In the genomic region with DNA sequence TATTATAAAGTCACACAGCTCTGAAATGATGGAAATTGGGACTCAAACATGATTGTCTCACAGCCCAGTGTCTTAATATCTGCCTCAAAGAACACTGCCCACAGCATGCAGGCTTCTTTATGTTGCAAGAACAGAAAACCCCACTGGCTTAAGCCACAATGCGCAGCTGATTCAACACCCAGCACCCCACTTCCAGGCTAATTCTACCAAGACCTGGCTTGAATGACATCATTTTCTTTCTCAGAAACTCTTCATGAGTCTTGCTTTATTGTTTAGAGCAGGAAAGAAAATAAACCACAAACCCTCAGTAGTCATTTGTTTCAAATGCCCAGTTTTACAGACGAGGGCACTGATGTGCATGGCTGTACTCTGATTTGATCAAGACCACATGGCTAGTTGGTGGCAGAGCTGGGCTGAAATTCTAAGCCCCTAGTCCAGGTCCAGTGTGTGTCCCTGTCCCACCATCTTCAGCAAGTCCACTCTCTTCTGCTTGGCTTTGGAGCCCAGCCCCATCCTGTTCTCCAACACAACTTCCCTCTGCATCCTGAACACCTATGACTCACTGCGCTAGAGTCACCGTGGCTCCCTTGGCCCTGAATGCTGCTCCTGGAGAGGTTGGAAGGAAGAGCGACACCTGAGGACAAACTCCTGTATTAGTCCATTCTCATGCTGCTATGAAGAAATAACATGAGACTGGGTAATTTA, we compare ENCODE assay signal across 8 cellular contexts. TPM values are rescaled to one million over a fixed set of nuclear protein-coding genes. Genes with fewer than 3 reads are reported as not detected.
DNase-seq lines count a peak whose midpoint lies in the region; ATAC-seq lines count a peak whose summit lies in the region.

No MANE protein-coding gene starts in this region.

- ATAC-seq in activated naive CD4-positive, alpha-beta T cell treated with anti-CD3 and anti-CD28 coated beads, Interleukin-2, amount 50 U/mL, for 72 hours = peak; percentile 65 to 80
- ATAC-seq in HG03039 (IDR thresholded peaks at IDR 0.05; ENCODE audit: unreplicated experiment) = no peak
- no peak for ATAC-seq in HG03097 (IDR thresholded peaks at IDR 0.05; ENCODE audit: low FRiP score, unreplicated experiment)
- no peak for ATAC-seq in GM19324 (IDR thresholded peaks at IDR 0.05; ENCODE audit: low FRiP score, unreplicated experiment)

- peaks cover 8 to 37% of the 10 kb centered on the region in 2 donors for H3K36me3 Mint-ChIP-seq in activated naive CD4-positive, alpha-beta T cell treated with anti-CD3 and anti-CD28 coated beads, Interleukin-2, amount 50 U/mL, for 72 hours
- peaks cover 0 to 4% (median 3%) of the 10 kb centered on the region in 3 donors for H3K36me3 Mint-ChIP-seq in immature natural killer cell

- peak overlapping the region; percentile 61 to 88 for H3K27ac Mint-ChIP-seq in activated naive CD4-positive, alpha-beta T cell treated with anti-CD3 and anti-CD28 coated beads, Interleukin-2, amount 50 U/mL, for 72 hours
- H3K27ac Mint-ChIP-seq in immature natural killer cell = peak overlapping the region; percentile 97 to 99 (median 98)

- H3K27me3 Mint-ChIP-seq in immature natural killer cell (ENCODE audit: low read depth in 3 of 3) = peaks cover 3 to 22% (median 19%) of the 10 kb centered on the region in 3 donors

- peaks cover 72 to 82% of the 10 kb centered on the region in 2 donors for H3K4me1 Mint-ChIP-seq in immature natural killer cell

- H3K27ac ChIP-seq in temporal lobe (ENCODE audit: low read depth, low read length) = peak overlapping the region; percentile 22

- H3K4me3 Mint-ChIP-seq in immature natural killer cell = peak overlapping the region; percentile 62 to 79 (median 77)

- peak; percentile 47 for DNase-seq in stimulated activated naive CD4-positive, alpha-beta T cell treated with Interleukin-2 at 50 U/mL for 16 hours (lab: John Stamatoyannopoulos, UW)
- DNase-seq in stimulated activated naive CD4-positive, alpha-beta T cell (lab: John Stamatoyannopoulos, UW) = no peak
- peak in 1 of 2 donors; percentile 24 for DNase-seq in activated naive CD4-positive, alpha-beta T cell treated with anti-CD3 and anti-CD28 coated beads, Interleukin-2, amount 50 U/mL, for 72 hours (ENCODE audit: low spot score in 2 of 2)
- peak; percentile 88 to 89 (median 89) for DNase-seq in immature natural killer cell

- no peaks in the 10 kb centered on the region for H3K9me3 Mint-ChIP-seq in activated naive CD4-positive, alpha-beta T cell treated with anti-CD3 and anti-CD28 coated beads, Interleukin-2, amount 50 U/mL, for 72 hours
- no peaks in the 10 kb centered on the region for H3K9me3 Mint-ChIP-seq in immature natural killer cell

RNA-seq across cellular contexts. Expression of gene SRSF5, which starts 50.3 kb away (rescaled TPM):
- total RNA-seq in activated naive CD4-positive, alpha-beta T cell treated with anti-CD3 and anti-CD28 coated beads, Interleukin-2, amount 50 U/mL, for 72 hours = 100 to 1,000 TPM; 324 to 364 TPM
- 100 to 1,000 TPM; 635 to 806 (median 639) TPM for polyA plus RNA-seq in immature natural killer cell
- 135 TPM for total RNA-seq in temporal lobe

Comparison
In these comparisons a context has a peak if more than half of its experiments do, and no peak if none do; other contexts are left out.
1. DNase-seq: peak in stimulated activated naive CD4-positive, alpha-beta T cell treated with Interleukin-2 at 50 U/mL for 16 hours (single experiment) and immature natural killer cell (3 of 3); none in stimulated activated naive CD4-positive, alpha-beta T cell (0 of 6).
2. ATAC-seq: peak in activated naive CD4-positive, alpha-beta T cell treated with anti-CD3 and anti-CD28 coated beads, Interleukin-2, amount 50 U/mL, for 72 hours (2 of 2); none in HG03039 (single experiment), HG03097 (single experiment) and GM19324 (single experiment).